ENCODE assay signal across 8 cellular contexts in the genomic region with DNA sequence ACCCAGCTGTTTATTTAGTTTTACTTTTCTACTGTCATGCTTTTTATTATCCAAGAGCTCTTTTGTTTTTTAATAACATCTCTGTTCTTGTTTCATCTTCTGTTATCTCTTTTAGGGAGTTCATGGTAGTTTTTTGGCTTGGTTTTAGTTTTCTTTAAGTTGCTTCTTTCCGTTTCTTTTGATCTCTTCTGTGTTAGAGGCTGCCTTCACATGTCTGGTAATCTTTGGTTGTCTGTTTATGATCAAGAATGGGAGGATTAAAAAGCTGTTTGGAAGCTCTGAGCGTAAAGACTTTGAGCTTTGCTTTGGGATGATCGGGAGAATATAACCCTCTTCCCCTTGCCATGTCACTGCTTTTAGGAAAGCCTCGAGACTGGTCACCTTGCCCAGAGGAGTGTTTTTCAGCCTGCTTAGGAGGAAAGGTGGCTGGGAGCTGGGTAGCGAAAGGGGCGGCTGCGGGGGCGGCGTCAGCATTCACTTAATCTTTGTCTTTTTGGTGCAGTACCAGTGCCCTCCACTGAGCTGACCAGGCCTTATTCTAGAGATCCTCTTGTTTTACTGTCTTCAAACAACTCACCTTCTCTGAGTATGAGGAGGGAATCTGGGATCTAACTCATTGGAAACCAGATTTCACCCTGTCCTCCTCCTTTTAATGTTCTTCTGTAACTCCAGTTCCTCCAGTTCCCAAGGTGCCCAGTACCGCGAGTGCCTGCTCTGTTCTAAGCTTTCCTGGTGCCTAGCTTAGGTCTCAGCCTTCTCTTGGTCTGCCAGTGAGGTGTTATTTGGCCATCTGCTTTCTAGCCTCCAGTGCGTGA. TPM values are rescaled to one million over a fixed set of nuclear protein-coding genes. Genes with fewer than 3 reads are reported as not detected.
A peak's percentile ranks its signal among the peaks of the same experiment; 100 is the strongest.
DNase-seq lines count a peak whose midpoint lies in the region; ATAC-seq, FAIRE-seq and TF ChIP-seq lines count a peak whose summit lies in the region.

No MANE protein-coding gene starts in this region.

- H3K4me1 ChIP-seq in HUES6 (ENCODE audit: control insufficient read depth, insufficient read depth, low read length): peaks cover 7% of the 10 kb centered on the region

- peak overlapping the region; percentile 4 for H3K4me3 Mint-ChIP-seq in natural killer cell
- H3K4me3 Mint-ChIP-seq in stimulated activated naive CD8-positive, alpha-beta T cell treated with anti-CD3 and anti-CD28 coated beads, Interleukin-15, amount 100 ng/mL, for 72 hours: peak overlapping the region; percentile 56 to 78

- H3K4me3 ChIP-seq in AG10803 (ENCODE audit: low read length) (peak overlapping the region; percentile 40), HUES6 (ENCODE audit: low read depth, low read length) (no peak overlapping the region)

- H3K4me1 Mint-ChIP-seq in natural killer cell: peaks cover 82 to 86% of the 10 kb centered on the region in 2 donors
- peaks cover 85% of the 10 kb centered on the region for H3K4me1 Mint-ChIP-seq in stimulated activated naive CD8-positive, alpha-beta T cell treated with anti-CD3 and anti-CD28 coated beads, Interleukin-15, amount 100 ng/mL, for 72 hours

- H3K36me3 ChIP-seq in HUES6 (ENCODE audit: control insufficient read depth, insufficient read depth, low read length): peaks cover 59% of the 10 kb centered on the region

- ATAC-seq in natural killer cell (peak; percentile 73 to 96 (median 93)), GM18873 (IDR thresholded peaks at IDR 0.05; ENCODE audit: low FRiP score, unreplicated experiment) (no peak)
- ATAC-seq in stimulated activated naive CD8-positive, alpha-beta T cell treated with anti-CD3 and anti-CD28 coated beads, Interleukin-15, amount 100 ng/mL, for 72 hours: peak; percentile 96

- H3K9ac ChIP-seq in HUES6 (ENCODE audit: low read length): no peak overlapping the region

- TF ChIP-seq CTCF in AG10803 (conservative IDR thresholded peaks at IDR 0.05; ENCODE audit: low read length) (peak; percentile 67), natural killer cell (IDR thresholded peaks at IDR 0.05) (peak; percentile 36)

- H3K27ac ChIP-seq in HUES6 (ENCODE audit: low read depth, low read length): peak overlapping the region; percentile 22; the same call in 1 of the 2 replicates

- intact Hi-C loops in natural killer cell (cut with micrococcal nuclease): no loop called here

- H3K36me3 Mint-ChIP-seq in natural killer cell: peaks cover 27% of the 10 kb centered on the region

- DNase-seq in AG10803 (ENCODE audit: low read depth) (peak; percentile 45), natural killer cell (no peak), GM19239 (ENCODE audit: insufficient read length, low spot score) (no peak)
- DNase-seq in activated CD4-positive, alpha-beta T cell treated with anti-CD3 and anti-CD28 coated beads, Interleukin-2, amount 50 U/mL, for 24 hours (ENCODE audit: low read depth in 1 of 2, low spot score in 1 of 2): peak; percentile 38 to 52
- DNase-seq in effector CD8-positive, alpha-beta T cell (lab: John Stamatoyannopoulos, UW): peak; percentile 42
- peak; percentile 60 to 63 for DNase-seq in stimulated activated naive CD8-positive, alpha-beta T cell treated with anti-CD3 and anti-CD28 coated beads, Interleukin-15, amount 100 ng/mL, for 72 hours

- H3K27me3 Mint-ChIP-seq in natural killer cell (ENCODE audit: low read depth in 2 of 2): no peaks in the 10 kb centered on the region
- H3K27me3 Mint-ChIP-seq in stimulated activated naive CD8-positive, alpha-beta T cell treated with anti-CD3 and anti-CD28 coated beads, Interleukin-15, amount 100 ng/mL, for 72 hours: no peaks in the 10 kb centered on the region

- no peaks in the 10 kb centered on the region for H3K27me3 ChIP-seq in HUES6 (ENCODE audit: control insufficient read depth, insufficient read depth, low read length)

- no peaks in the 10 kb centered on the region for H3K9me3 ChIP-seq in HUES6 (ENCODE audit: control insufficient read depth, insufficient read depth, low read depth, low read length)

- FAIRE-seq in GM19239 (lab: Jason Lieb, UNC): no peak

- H3K9me3 Mint-ChIP-seq in natural killer cell: no peaks in the 10 kb centered on the region
- H3K9me3 Mint-ChIP-seq in stimulated activated naive CD8-positive, alpha-beta T cell treated with anti-CD3 and anti-CD28 coated beads, Interleukin-15, amount 100 ng/mL, for 72 hours: no peaks in the 10 kb centered on the region

- peak overlapping the region; percentile 75 to 83 for H3K27ac Mint-ChIP-seq in natural killer cell
- peak overlapping the region; percentile 3 to 80 for H3K27ac Mint-ChIP-seq in stimulated activated naive CD8-positive, alpha-beta T cell treated with anti-CD3 and anti-CD28 coated beads, Interleukin-15, amount 100 ng/mL, for 72 hours

RNA-seq across cellular contexts. Expression of gene TATDN2, which starts 15.5 kb away (rescaled TPM):
- 10 to 100 TPM; 75.6 to 99.4 (median 88.4) TPM for total RNA-seq in natural killer cell

RNA-seq across cellular contexts. Expression of gene GHRL, which starts 29.0 kb away (rescaled TPM):
- 1 to 10 TPM; 1.4 to 2.6 (median 1.5) TPM for total RNA-seq in natural killer cell

RNA-seq across cellular contexts. Expression of gene SEC13, which starts 57.2 kb away (rescaled TPM):
- total RNA-seq in natural killer cell: 100 to 1,000 TPM in 1 of 3 donors, 10 to 100 TPM in 2; 88.6 to 105 (median 99.3) TPM

Comparison
In these comparisons a context has a peak if more than half of its experiments do, and no peak if none do; other contexts are left out.
1. DNase-seq: peak in AG10803 (single experiment), activated CD4-positive, alpha-beta T cell treated with anti-CD3 and anti-CD28 coated beads, Interleukin-2, amount 50 U/mL, for 24 hours (2 of 2), effector CD8-positive, alpha-beta T cell (single experiment) and stimulated activated naive CD8-positive, alpha-beta T cell treated with anti-CD3 and anti-CD28 coated beads, Interleukin-15, amount 100 ng/mL, for 72 hours (2 of 2); none in natural killer cell (single experiment) and GM19239 (single experiment).